In the genomic region with DNA sequence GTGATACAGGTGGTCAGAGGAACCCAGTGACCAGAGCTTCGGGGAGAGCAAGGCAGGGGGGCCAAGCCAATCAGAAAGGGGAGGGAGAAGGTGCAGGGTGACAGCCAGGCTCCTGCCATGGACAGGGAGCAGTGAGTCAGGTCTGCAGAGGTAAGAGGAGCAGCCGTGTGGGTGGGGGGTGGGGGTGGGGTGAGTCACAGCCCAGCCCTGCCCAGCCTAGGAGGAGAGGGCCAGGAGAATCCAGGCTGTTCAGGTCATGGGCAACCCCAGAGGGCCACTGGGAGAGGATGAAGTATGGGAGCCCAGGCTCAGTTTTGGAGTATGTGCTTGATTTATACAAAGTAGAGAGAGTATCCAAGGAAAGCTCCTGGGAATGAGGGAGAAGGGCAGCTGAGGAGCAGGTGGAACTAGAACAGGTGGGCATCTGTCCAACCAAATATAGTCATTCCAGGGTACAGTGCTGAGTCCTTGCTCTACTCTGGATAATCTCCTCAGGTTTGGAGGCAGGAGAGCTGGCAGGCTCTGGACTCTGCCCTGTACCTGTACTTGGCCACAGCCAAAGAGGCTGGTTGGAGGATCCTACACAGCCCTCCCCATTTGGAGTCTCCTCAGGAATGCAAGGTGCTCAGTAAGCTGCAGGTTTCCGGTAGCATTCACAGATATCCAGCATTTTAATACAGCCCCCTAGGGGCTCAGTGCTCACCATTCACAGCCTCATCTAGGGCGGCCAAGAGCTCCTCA, we compare ENCODE assay signal across 8 cellular contexts. TPM values are rescaled to one million over a fixed set of nuclear protein-coding genes. Genes with fewer than 3 reads are reported as not detected.
DNase-seq lines count a peak whose midpoint lies in the region; ATAC-seq and TF ChIP-seq lines count a peak whose summit lies in the region.

No MANE protein-coding gene starts in this region.

- no peaks in the 10 kb centered on the region for H3F3A ChIP-seq in OCI-LY1 (ENCODE audit: insufficient read depth, low read length)

- TF ChIP-seq CTCF in OCI-LY1 (IDR thresholded peaks at IDR 0.05; ENCODE audit: low read length) (no peak; the same call in 1 of the 2 replicates), coronary artery (IDR thresholded peaks at IDR 0.05) (no peak), osteocyte (IDR thresholded peaks at IDR 0.05) (no peak)

- H3K4me1 ChIP-seq in CD8-positive, alpha-beta memory T cell (ENCODE audit: insufficient read depth, low read length): peaks cover 43% of the 10 kb centered on the region
- H3K4me1 ChIP-seq in OCI-LY1 (ENCODE audit: insufficient read depth, low read length, severe bottlenecking): peaks cover 67% of the 10 kb centered on the region

- no peak for DNase-seq in CD8-positive, alpha-beta memory T cell
- no peak for DNase-seq in coronary artery (ENCODE audit: low spot score)
- DNase-seq in natural killer cell treated with Interleukin-12 subunit alpha and Interleukin-12 subunit beta and Interleukin-15 and Interleukin-18, amount 100 ng/mL, for 72 hours (ENCODE audit: low spot score): no peak
- DNase-seq in osteocyte (ENCODE audit: extremely low spot score, unreplicated experiment): no peak
- no peak for DNase-seq in MV-4-11 (lab: John Stamatoyannopoulos, UW)

- H3K27me3 ChIP-seq in CD8-positive, alpha-beta memory T cell (ENCODE audit: insufficient read depth, low read length, poor library complexity, severe bottlenecking): no peaks in the 10 kb centered on the region
- H3K27me3 ChIP-seq in OCI-LY1 (ENCODE audit: insufficient read depth, low read length): no peaks in the 10 kb centered on the region

- peak overlapping the region; percentile 84 for H3K4me2 ChIP-seq in OCI-LY1 (ENCODE audit: low read length)

- H3K9me3 ChIP-seq in CD8-positive, alpha-beta memory T cell (ENCODE audit: low read length): no peaks in the 10 kb centered on the region
- H3K9me3 ChIP-seq in OCI-LY1 (ENCODE audit: low read length): no peaks in the 10 kb centered on the region

- H3K79me2 ChIP-seq in OCI-LY1 (ENCODE audit: insufficient read depth, low read length): peaks cover 16% of the 10 kb centered on the region; the same call in 1 of the 2 replicates

- H3K36me3 ChIP-seq in CD8-positive, alpha-beta memory T cell (ENCODE audit: insufficient read depth, low read length): no peaks in the 10 kb centered on the region
- H3K36me3 ChIP-seq in OCI-LY1 (ENCODE audit: insufficient read depth, low read length): peaks cover 32% of the 10 kb centered on the region; the same call in 1 of the 2 replicates

- CTCF ChIA-PET in CD8-positive, alpha-beta memory T cell (lab: Charles Lee): interaction anchor here (0.7 to 3.8 kb wide), 4 partner anchors 14 to 28 kb away, joined by 3 to 16 read pairs (median 4); no protein-coding TSS in a partner anchor

- H3K27me3 Mint-ChIP-seq in CD8-positive, alpha-beta memory T cell: peaks cover 15 to 20% of the 10 kb centered on the region in 2 donors
- peaks cover 0 to 8% of the 10 kb centered on the region in 2 donors for H3K27me3 Mint-ChIP-seq in natural killer cell treated with Interleukin-12 subunit alpha and Interleukin-12 subunit beta and Interleukin-15 and Interleukin-18, amount 100 ng/mL, for 72 hours
- H3K27me3 Mint-ChIP-seq in osteocyte (ENCODE audit: unreplicated experiment): no peaks in the 10 kb centered on the region

- no peak overlapping the region for H3K27ac ChIP-seq in CD8-positive, alpha-beta memory T cell (ENCODE audit: low read depth, low read length)
- H3K27ac ChIP-seq in OCI-LY1 (ENCODE audit: low read depth, low read length, poor library complexity, severe bottlenecking) (peak overlapping the region; percentile 44), coronary artery (peak overlapping the region; percentile 35 to 79)

- H3K4me1 Mint-ChIP-seq in CD8-positive, alpha-beta memory T cell: peaks cover 20 to 29% (median 29%) of the 10 kb centered on the region in 3 donors
- H3K4me1 Mint-ChIP-seq in natural killer cell treated with Interleukin-12 subunit alpha and Interleukin-12 subunit beta and Interleukin-15 and Interleukin-18, amount 100 ng/mL, for 72 hours (ENCODE audit: low read depth in 2 of 2): peaks cover 41 to 42% of the 10 kb centered on the region in 2 donors
- H3K4me1 Mint-ChIP-seq in osteocyte (ENCODE audit: unreplicated experiment): peaks cover 12% of the 10 kb centered on the region

- peak overlapping the region in 6 of 7 donors; percentile 36 to 84 (median 76) for H3K4me3 Mint-ChIP-seq in CD8-positive, alpha-beta memory T cell
- peak overlapping the region; percentile 95 for H3K4me3 Mint-ChIP-seq in natural killer cell treated with Interleukin-12 subunit alpha and Interleukin-12 subunit beta and Interleukin-15 and Interleukin-18, amount 100 ng/mL, for 72 hours
- H3K4me3 Mint-ChIP-seq in osteocyte (ENCODE audit: unreplicated experiment): no peak overlapping the region

- no peak for ATAC-seq in natural killer cell treated with Interleukin-12 subunit alpha and Interleukin-12 subunit beta and Interleukin-15 and Interleukin-18, amount 100 ng/mL, for 72 hours
- ATAC-seq in HG03442 (IDR thresholded peaks at IDR 0.05; ENCODE audit: unreplicated experiment) (no peak), GM21825 (IDR thresholded peaks at IDR 0.05; ENCODE audit: unreplicated experiment) (no peak)

- H3K36me3 Mint-ChIP-seq in CD8-positive, alpha-beta memory T cell: no peaks in the 10 kb centered on the region
- H3K36me3 Mint-ChIP-seq in natural killer cell treated with Interleukin-12 subunit alpha and Interleukin-12 subunit beta and Interleukin-15 and Interleukin-18, amount 100 ng/mL, for 72 hours: peaks cover 15% of the 10 kb centered on the region
- no peaks in the 10 kb centered on the region for H3K36me3 Mint-ChIP-seq in osteocyte (ENCODE audit: unreplicated experiment)

- H3K4me3 ChIP-seq in CD8-positive, alpha-beta memory T cell (ENCODE audit: low read length): no peak overlapping the region
- H3K4me3 ChIP-seq in OCI-LY1 (ENCODE audit: low read depth, low read length, poor library complexity, severe bottlenecking) (peak overlapping the region; percentile 78), coronary artery (peak overlapping the region; percentile 93)

- H3K9me2 ChIP-seq in OCI-LY1 (ENCODE audit: low read depth, low read length): no peaks in the 10 kb centered on the region

- no peaks in the 10 kb centered on the region for H3K9me3 Mint-ChIP-seq in CD8-positive, alpha-beta memory T cell
- no peaks in the 10 kb centered on the region for H3K9me3 Mint-ChIP-seq in natural killer cell treated with Interleukin-12 subunit alpha and Interleukin-12 subunit beta and Interleukin-15 and Interleukin-18, amount 100 ng/mL, for 72 hours
- H3K9me3 Mint-ChIP-seq in osteocyte (ENCODE audit: unreplicated experiment): no peaks in the 10 kb centered on the region

- H3K27ac Mint-ChIP-seq in CD8-positive, alpha-beta memory T cell: no peak overlapping the region
- peak overlapping the region; percentile 96 to 99 for H3K27ac Mint-ChIP-seq in natural killer cell treated with Interleukin-12 subunit alpha and Interleukin-12 subunit beta and Interleukin-15 and Interleukin-18, amount 100 ng/mL, for 72 hours
- H3K27ac Mint-ChIP-seq in osteocyte (ENCODE audit: unreplicated experiment): no peak overlapping the region

- no peak overlapping the region for H2AFZ ChIP-seq in OCI-LY1 (ENCODE audit: low read length)

- POLR2A ChIA-PET in CD8-positive, alpha-beta memory T cell (lab: Charles Lee): no interaction called here

- no peaks in the 10 kb centered on the region for H4K20me1 ChIP-seq in OCI-LY1 (ENCODE audit: insufficient read depth, low read length)

- H3K9ac ChIP-seq in OCI-LY1 (ENCODE audit: low read length): peak overlapping the region; percentile 84

RNA-seq across cellular contexts. Expression of gene HBEGF, which starts 1.6 kb away (rescaled TPM):
- total RNA-seq in CD8-positive, alpha-beta memory T cell: 1 to 10 TPM; 2.1 TPM
- polyA plus RNA-seq in CD8-positive, alpha-beta memory T cell: not detected
- 10 to 100 TPM; 56.0 to 63.0 TPM for total RNA-seq in natural killer cell treated with Interleukin-12 subunit alpha and Interleukin-12 subunit beta and Interleukin-15 and Interleukin-18, amount 100 ng/mL, for 72 hours
- 2.7 and 3.6 TPM in 2 replicates for total RNA-seq in osteocyte

RNA-seq across cellular contexts. Expression of gene SLC4A9, which starts 15.1 kb away (rescaled TPM):
- total RNA-seq in CD8-positive, alpha-beta memory T cell: not detected
- polyA plus RNA-seq in CD8-positive, alpha-beta memory T cell: not detected
- not detected for total RNA-seq in natural killer cell treated with Interleukin-12 subunit alpha and Interleukin-12 subunit beta and Interleukin-15 and Interleukin-18, amount 100 ng/mL, for 72 hours
- not detected in 2 replicates for total RNA-seq in osteocyte

RNA-seq across cellular contexts. Expression of gene PFDN1, which starts 42.0 kb away (rescaled TPM):
- 10 to 100 TPM; 71.2 to 73.2 TPM for total RNA-seq in CD8-positive, alpha-beta memory T cell
- polyA plus RNA-seq in CD8-positive, alpha-beta memory T cell: 115 TPM
- 10 to 100 TPM; 49.8 to 62.2 TPM for total RNA-seq in natural killer cell treated with Interleukin-12 subunit alpha and Interleukin-12 subunit beta and Interleukin-15 and Interleukin-18, amount 100 ng/mL, for 72 hours
- total RNA-seq in osteocyte: 47.8 and 49.6 TPM in 2 replicates

RNA-seq across cellular contexts. Expression of gene ANKHD1, which starts 56.8 kb away (rescaled TPM):
- total RNA-seq in CD8-positive, alpha-beta memory T cell: 100 to 1,000 TPM; 100 to 107 TPM
- polyA plus RNA-seq in CD8-positive, alpha-beta memory T cell: 88.6 TPM
- 100 to 1,000 TPM; 136 to 156 TPM for total RNA-seq in natural killer cell treated with Interleukin-12 subunit alpha and Interleukin-12 subunit beta and Interleukin-15 and Interleukin-18, amount 100 ng/mL, for 72 hours
- total RNA-seq in osteocyte: 80.8 and 82.3 TPM in 2 replicates

Comparison
In these comparisons a context has a peak if more than half of its experiments do, and no peak if none do; other contexts are left out.
1. H3K27ac Mint-ChIP-seq: peak in natural killer cell treated with Interleukin-12 subunit alpha and Interleukin-12 subunit beta and Interleukin-15 and Interleukin-18, amount 100 ng/mL, for 72 hours (2 of 2); none in CD8-positive, alpha-beta memory T cell (0 of 8) and osteocyte (single experiment).
2. RNA of gene HBEGF, which starts 1.6 kb away (total RNA-seq): 56.0 to 63.0 TPM in natural killer cell treated with Interleukin-12 subunit alpha and Interleukin-12 subunit beta and Interleukin-15 and Interleukin-18, amount 100 ng/mL, for 72 hours; 2.7 to 3.6 TPM in osteocyte and 2.1 TPM in CD8-positive, alpha-beta memory T cell; every median in the first group is over 10 times any median in the second.